Comparison of ENCODE assay signal across 8 cellular contexts in genomic region chr6:122789862-122790739, GRCh38. TPM values are rescaled to one million over a fixed set of nuclear protein-coding genes. Genes with fewer than 3 reads are reported as not detected.
DNase-seq lines count a peak whose midpoint lies in the region; ATAC-seq and TF ChIP-seq lines count a peak whose summit lies in the region.

No MANE protein-coding gene starts in this region.

- DNase-seq in stimulated activated CD4-positive, alpha-beta T cell treated with anti-CD3 and anti-CD28 coated beads, Interleukin-1b, Interleukin-23, amount 100 ng/mL, for 48 hours: peak; percentile 19
- no peak for DNase-seq in stimulated activated CD4-positive, alpha-beta T cell treated with anti-CD3 and anti-CD28 coated beads, Interleukin-4, amount 100 ng/mL, for 4 hours
- DNase-seq in NCI-H1105 treated with DMSO at 0.1 percent for 48 hours (lab: John Stamatoyannopoulos, UW): peak; percentile 83
- peak; percentile 16 for DNase-seq in activated T-cell treated with anti-CD3 and anti-CD28 coated beads, Interleukin-2, amount 50 U/mL, for 1 hour
- DNase-seq in globus pallidus (ENCODE audit: low spot score): peak; percentile 37
- DNase-seq in omental fat pad (ENCODE audit: low spot score): no peak
- no peak for DNase-seq in dedifferentiated amniotic fluid mesenchymal stem cell (ENCODE audit: extremely low spot score)

- peak; percentile 42 for ATAC-seq in HG02623 (IDR thresholded peaks at IDR 0.05; ENCODE audit: unreplicated experiment)
- peak; percentile 82 for ATAC-seq in omental fat pad (ENCODE audit: low FRiP score)

- TF ChIP-seq CTCF in omental fat pad (IDR thresholded peaks at IDR 0.05): no peak

RNA-seq across cellular contexts. Expression of gene SMPDL3A, which starts 1.0 kb away (rescaled TPM):
- total RNA-seq in omental fat pad: 10 to 100 TPM in 3 of 4 donors, 1 to 10 TPM in 1; 5.8 to 19.1 (median 15.1) TPM

RNA-seq across cellular contexts. Expression of gene FABP7, which starts 10.6 kb away (rescaled TPM):
- total RNA-seq in omental fat pad: not detected

Comparison
In these comparisons a context has a peak if more than half of its experiments do, and no peak if none do; other contexts are left out.
1. DNase-seq: peak in stimulated activated CD4-positive, alpha-beta T cell treated with anti-CD3 and anti-CD28 coated beads, Interleukin-1b, Interleukin-23, amount 100 ng/mL, for 48 hours (single experiment), NCI-H1105 treated with DMSO at 0.1 percent for 48 hours (single experiment), activated T-cell treated with anti-CD3 and anti-CD28 coated beads, Interleukin-2, amount 50 U/mL, for 1 hour (single experiment) and globus pallidus (single experiment); none in stimulated activated CD4-positive, alpha-beta T cell treated with anti-CD3 and anti-CD28 coated beads, Interleukin-4, amount 100 ng/mL, for 4 hours (0 of 2), omental fat pad (single experiment) and dedifferentiated amniotic fluid mesenchymal stem cell (single experiment).